In genomic region chr9:14827805-14828204, GRCh38 we compare ENCODE assay signal across 19 cellular contexts.
DNase-seq lines count a peak whose midpoint lies in the region; ATAC-seq and TF ChIP-seq lines count a peak whose summit lies in the region.
"Had no signal": no experiment of that assay in that cellular context is flagged by ENCODE, and none has a peak within 500 bp of the region (broad histone marks: within the 10 kb centered on the region; RNA-seq: fewer than 3 reads in every experiment).

No MANE protein-coding gene starts in this region.

- no peak overlapping the region for H3K23ac ChIP-seq in neuronal stem cell (ENCODE audit: low read depth, low read length, poor library complexity)

- no peak overlapping the region for H3K4me3 Mint-ChIP-seq in neural progenitor cell
- H3K4me3 Mint-ChIP-seq: CD4-positive, CD25-positive, alpha-beta regulatory T cell had no signal

- ATAC-seq in GM19351 (IDR thresholded peaks at IDR 0.05; ENCODE audit: unreplicated experiment), result no peak
- ATAC-seq: HCT116 had no signal

- H3K27ac Mint-ChIP-seq in neural progenitor cell, result no peak overlapping the region
- H3K27ac Mint-ChIP-seq: CD4-positive, CD25-positive, alpha-beta regulatory T cell had no signal

- H3K27me3 ChIP-seq in neuronal stem cell (ENCODE audit: control insufficient read depth in 3 of 3, insufficient read depth in 3 of 3, low read depth in 1 of 3, low read length in 3 of 3), result no peaks in the 10 kb centered on the region
- H3K27me3 ChIP-seq in neural progenitor cell, result no peaks in the 10 kb centered on the region
- no peaks in the 10 kb centered on the region for H3K27me3 ChIP-seq in A673 (replicated peaks; ENCODE audit: insufficient read depth, low read depth, low read length, poor library complexity)

- H4K20me1 ChIP-seq in neural progenitor cell (ENCODE audit: low read depth), result no peaks in the 10 kb centered on the region

- H2BK5ac ChIP-seq in neuronal stem cell (ENCODE audit: low read length), result no peak overlapping the region

- CTCF ChIA-PET in A673 (lab: Charles Lee), result no interaction called here

- BruUV-seq in A673 (replicated peaks; lab: Mats Ljungman, UMichigan), result no TSS peak

- H3K79me2 ChIP-seq in neural progenitor cell (ENCODE audit: low read depth), result no peaks in the 10 kb centered on the region

- H3K36me3 ChIP-seq in neuronal stem cell (replicated peaks in 1 of 2; ENCODE audit: control insufficient read depth in 2 of 2, insufficient read depth in 2 of 2, low read length in 2 of 2) (peaks cover 0 to 99% of the 10 kb centered on the region in 2 donors), neural progenitor cell (no peaks in the 10 kb centered on the region), A673 (ENCODE audit: insufficient read depth, low read length, poor library complexity, severe bottlenecking) (no peaks in the 10 kb centered on the region)

- H3K36me3 Mint-ChIP-seq in neural progenitor cell, result peaks cover 50% of the 10 kb centered on the region
- H3K36me3 Mint-ChIP-seq: CD4-positive, CD25-positive, alpha-beta regulatory T cell had no signal

- no peak overlapping the region for H2AK5ac ChIP-seq in neuronal stem cell (ENCODE audit: low read depth, low read length)

- H3K4ac ChIP-seq in neuronal stem cell (ENCODE audit: low read length), result no peak overlapping the region

- H4K91ac ChIP-seq in neuronal stem cell (ENCODE audit: low read depth, low read length, poor library complexity), result no peak overlapping the region

- H3K4me2 ChIP-seq in neuronal stem cell (ENCODE audit: insufficient read depth, low read length, poor library complexity, severe bottlenecking) (no peak overlapping the region), neural progenitor cell (no peak overlapping the region)

- H3K27me3 Mint-ChIP-seq in neural progenitor cell (ENCODE audit: insufficient read depth, low read depth), result peaks cover 2% of the 10 kb centered on the region

- H3K4me1 ChIP-seq in neuronal stem cell (ENCODE audit: control insufficient read depth in 2 of 2, insufficient read depth in 1 of 2, low read depth in 1 of 2, low read length in 2 of 2) (no peaks in the 10 kb centered on the region), neural progenitor cell (no peaks in the 10 kb centered on the region), A673 (ENCODE audit: insufficient read depth, low read length, poor library complexity, severe bottlenecking) (no peaks in the 10 kb centered on the region)

- H3K9me3 Mint-ChIP-seq in neural progenitor cell, result peaks cover 2% of the 10 kb centered on the region

- no CpG with 5 or more reads among the region's 3 CpGs for WGBS in neuronal stem cell (ENCODE audit: extremely low coverage in 2 of 2, insufficient read length in 2 of 2, insufficient replicate concordance in 1 of 2), 2 donors

- H3K27ac ChIP-seq in neuronal stem cell (replicated peaks; ENCODE audit: low read length) (no peak overlapping the region), neural progenitor cell (no peak overlapping the region), A673 (ENCODE audit: low read depth, low read length, poor library complexity, severe bottlenecking) (no peak overlapping the region)
- H3K27ac ChIP-seq: SK-N-MC had no signal

- H3F3A ChIP-seq in neural progenitor cell (ENCODE audit: low read depth), result no peaks in the 10 kb centered on the region

- H3K4me1 Mint-ChIP-seq in neural progenitor cell, result no peaks in the 10 kb centered on the region
- H3K4me1 Mint-ChIP-seq: CD4-positive, CD25-positive, alpha-beta regulatory T cell had no signal

- no peak overlapping the region for H2AFZ ChIP-seq in neuronal stem cell (ENCODE audit: low read length)
- no peak overlapping the region for H2AFZ ChIP-seq in neural progenitor cell (replicated peaks)

- H3K4me3 ChIP-seq in neuronal stem cell (ENCODE audit: low read length in 2 of 2) (no peak overlapping the region), neural progenitor cell (no peak overlapping the region), A673 (ENCODE audit: low read depth, low read length, poor library complexity, severe bottlenecking) (no peak overlapping the region)
- H3K4me3 ChIP-seq: SK-N-MC had no signal

- H3K9me3 ChIP-seq in neuronal stem cell (replicated peaks in 1 of 2; ENCODE audit: control insufficient read depth in 2 of 2, insufficient read depth in 1 of 2, low read depth in 1 of 2, low read length in 2 of 2) (peaks cover 2 to 14% of the 10 kb centered on the region in 2 donors), neural progenitor cell (ENCODE audit: low read depth) (no peaks in the 10 kb centered on the region), A673 (ENCODE audit: low read depth, low read length, poor library complexity, severe bottlenecking) (no peaks in the 10 kb centered on the region)

- H3K18ac ChIP-seq in neuronal stem cell (ENCODE audit: low read length), result peak overlapping the region; percentile 27

- H2BK12ac ChIP-seq in neuronal stem cell (ENCODE audit: low read length), result no peak overlapping the region

- no peak overlapping the region for H4K8ac ChIP-seq in neuronal stem cell (ENCODE audit: low read depth, low read length)

- no peak overlapping the region for H3K9ac ChIP-seq in neuronal stem cell (ENCODE audit: low read depth, low read length, poor library complexity)
- H3K9ac ChIP-seq in neural progenitor cell, result no peak overlapping the region

- DNase-seq in DMS53 treated with DMSO at 0.1 percent for 48 hours (lab: John Stamatoyannopoulos, UW; ENCODE audit: unreplicated experiment) (peak; percentile 1), NCI-H1092 (lab: John Stamatoyannopoulos, UW) (peak; percentile 4), NCI-H510A treated with DMSO at 0.1 percent for 48 hours (lab: John Stamatoyannopoulos, UW) (peak; percentile 26), neuronal stem cell (ENCODE audit: low spot score) (no peak), neural progenitor cell (ENCODE audit: low spot score) (no peak), A673 (ENCODE audit: low spot score) (no peak)
- no peak for DNase-seq in stimulated activated CD4-positive, alpha-beta T cell treated with anti-CD3 and anti-CD28 coated beads, Interleukin-4, amount 100 ng/mL, for 1 hour
- DNase-seq: CD4-positive, CD25-positive, alpha-beta regulatory T cell; KG1; NCI-H1105; NCI-H146; NCI-H2081; NCI-H524 treated with DMSO at 0.1 percent for 48 hours; NCI-H82; Right ventricle myocardium superior; SW 1271 had no signal

- H3K14ac ChIP-seq in neuronal stem cell (ENCODE audit: low read length), result no peak overlapping the region

- intact Hi-C loops in A673 (cut with micrococcal nuclease; ENCODE audit: unreplicated experiment), result no loop called here

- H2BK15ac ChIP-seq in neuronal stem cell (ENCODE audit: low read length), result no peak overlapping the region

- POLR2A ChIA-PET in A673 (lab: Charles Lee; ENCODE audit: low non-redundant PET), result no interaction called here

- H2BK120ac ChIP-seq in neuronal stem cell (ENCODE audit: low read depth, low read length), result no peak overlapping the region

- TF ChIP-seq CTCF in neural progenitor cell (IDR thresholded peaks at IDR 0.05) (no peak), A673 (conservative IDR thresholded peaks at IDR 0.05; ENCODE audit: low read depth, low read length) (no peak)

- H3K79me1 ChIP-seq in neuronal stem cell (ENCODE audit: low read depth, low read length), result no peaks in the 10 kb centered on the region

Comparison
In these comparisons a context has a peak if more than half of its experiments do, and no peak if none do; other contexts are left out.
1. DNase-seq: peak in DMS53 treated with DMSO at 0.1 percent for 48 hours (single experiment), NCI-H1092 (single experiment) and NCI-H510A treated with DMSO at 0.1 percent for 48 hours (single experiment); none in neuronal stem cell (single experiment), neural progenitor cell (single experiment), stimulated activated CD4-positive, alpha-beta T cell treated with anti-CD3 and anti-CD28 coated beads, Interleukin-4, amount 100 ng/mL, for 1 hour (single experiment) and A673 (single experiment).